In the genomic region with DNA sequence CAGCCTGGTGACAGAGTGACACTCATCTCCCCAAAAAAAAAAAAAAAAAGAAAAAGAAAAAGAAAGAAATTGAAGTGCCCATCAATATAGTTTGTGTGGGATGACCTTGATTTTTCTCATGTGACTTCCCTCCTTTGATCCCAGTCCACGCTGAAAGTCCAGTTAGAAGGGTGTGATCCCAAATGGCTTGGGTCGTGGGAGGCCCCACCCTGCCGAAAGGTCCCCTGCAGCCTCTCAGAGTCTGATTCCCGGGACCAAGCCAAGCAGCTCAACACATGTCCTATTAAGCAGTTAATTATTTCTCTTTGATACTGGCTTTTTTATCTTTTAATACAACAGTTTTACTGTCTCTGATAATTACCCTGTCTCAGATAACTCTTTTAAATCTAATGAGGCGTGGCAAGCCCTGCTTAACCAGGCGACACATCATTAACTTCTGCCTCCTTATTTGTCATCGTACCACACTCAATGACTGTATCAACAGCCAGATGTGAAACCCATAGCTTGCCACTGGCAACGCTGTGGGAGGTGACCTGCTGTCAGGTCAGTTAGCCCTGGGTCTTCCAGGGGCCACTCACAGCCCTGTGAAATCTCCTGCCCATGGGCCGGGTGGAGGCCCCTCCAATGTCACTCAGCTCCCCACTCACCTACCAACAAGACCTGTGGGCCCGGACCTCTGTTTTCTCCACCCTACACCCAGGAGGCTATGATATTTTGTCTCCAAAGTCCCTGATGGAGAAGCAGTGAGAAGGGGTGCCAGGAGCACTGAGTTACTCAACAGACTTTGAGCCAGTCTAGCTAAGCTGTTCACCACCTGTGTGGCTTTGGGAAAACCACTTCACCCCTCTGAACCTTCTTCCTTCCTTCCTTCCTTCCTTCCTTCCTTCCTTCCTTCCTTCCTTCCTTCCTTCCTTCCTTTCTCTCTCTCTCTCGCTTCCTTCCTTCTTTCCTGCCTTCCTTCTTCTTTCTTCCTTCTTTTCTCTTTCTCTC, we compare ENCODE assay signal across 9 cellular contexts.
DNase-seq lines count a peak whose midpoint lies in the region; ATAC-seq and TF ChIP-seq lines count a peak whose summit lies in the region.
"Had no signal": no experiment of that assay in that cellular context is flagged by ENCODE, and none has a peak within 500 bp of the region (broad histone marks: within the 10 kb centered on the region; RNA-seq: fewer than 3 reads in every experiment).

No MANE protein-coding gene starts in this region.

- H3K36me3 Mint-ChIP-seq in type B pancreatic cell = no peaks in the 10 kb centered on the region
- H3K36me3 Mint-ChIP-seq: CD8-positive, alpha-beta T cell had no signal

- no peak overlapping the region for H3K4me3 ChIP-seq in OCI-LY1 (ENCODE audit: low read depth, low read length, poor library complexity, severe bottlenecking)

- H2AFZ ChIP-seq in OCI-LY1 (ENCODE audit: low read length) = no peak overlapping the region

- CTCF ChIA-PET in GM10248 (lab: Yijun Ruan, JAX) = interaction anchor here (1.2 to 5.6 kb wide), 5 partner anchors 11 to 601 kb away, joined by 3 to 82 read pairs (median 4); no protein-coding TSS in a partner anchor

- POLR2A ChIA-PET in GM10248 (lab: Yijun Ruan, JAX) = no interaction called here

- H3K9me2 ChIP-seq in OCI-LY1 (ENCODE audit: low read depth, low read length) = no peaks in the 10 kb centered on the region

- peaks cover 4% of the 10 kb centered on the region for H3K4me1 Mint-ChIP-seq in type B pancreatic cell (ENCODE audit: unreplicated experiment)

- H3K4me1 ChIP-seq in OCI-LY1 (ENCODE audit: insufficient read depth, low read length, severe bottlenecking) = peaks cover 28% of the 10 kb centered on the region

- no peaks in the 10 kb centered on the region for H3K36me3 ChIP-seq in OCI-LY1 (ENCODE audit: insufficient read depth, low read length)

- no peaks in the 10 kb centered on the region for H3F3A ChIP-seq in OCI-LY1 (ENCODE audit: insufficient read depth, low read length)

- H3K9me3 ChIP-seq in OCI-LY1 (ENCODE audit: low read length) = peaks cover 3% of the 10 kb centered on the region; the same call in 1 of the 2 replicates

- DNase-seq in GM10248 (ENCODE audit: extremely low spot score) (peak; percentile 54), amygdala (lab: John Stamatoyannopoulos, UW) (no peak), type B pancreatic cell (ENCODE audit: extremely low spot score, unreplicated experiment) (no peak), NCI-H187 treated with DMSO at 0.1 percent for 48 hours (lab: John Stamatoyannopoulos, UW) (no peak), T1000 (lab: John Stamatoyannopoulos, UW) (no peak)
- DNase-seq: CD8-positive, alpha-beta T cell had no signal

- H3K27ac ChIP-seq in OCI-LY1 (ENCODE audit: low read depth, low read length, poor library complexity, severe bottlenecking) = peak overlapping the region; percentile 46

- H3K4me3 Mint-ChIP-seq in type B pancreatic cell = no peak overlapping the region
- H3K4me3 Mint-ChIP-seq: CD8-positive, alpha-beta T cell had no signal

- no peaks in the 10 kb centered on the region for H4K20me1 ChIP-seq in OCI-LY1 (ENCODE audit: insufficient read depth, low read length)

- H3K27ac Mint-ChIP-seq in type B pancreatic cell = no peak overlapping the region
- H3K27ac Mint-ChIP-seq: CD8-positive, alpha-beta T cell had no signal

- H3K9me3 Mint-ChIP-seq in type B pancreatic cell = no peaks in the 10 kb centered on the region
- H3K9me3 Mint-ChIP-seq: CD8-positive, alpha-beta T cell had no signal

- peaks cover 33% of the 10 kb centered on the region for H3K27me3 Mint-ChIP-seq in type B pancreatic cell

- ATAC-seq in GM19328 (IDR thresholded peaks at IDR 0.05; ENCODE audit: unreplicated experiment) = peak; percentile 73
- peak; percentile 82 for ATAC-seq in HG02938 (IDR thresholded peaks at IDR 0.05; ENCODE audit: unreplicated experiment)
- ATAC-seq: CD8-positive, alpha-beta T cell had no signal

- TF ChIP-seq CTCF in GM10248 (IDR thresholded peaks at IDR 0.05; ENCODE audit: control extremely low read depth, extremely low read depth, low read depth, missing control alignments) (no peak), OCI-LY1 (IDR thresholded peaks at IDR 0.05; ENCODE audit: low read length) (no peak), type B pancreatic cell (conservative IDR thresholded peaks at IDR 0.05) (no peak)

- no peaks in the 10 kb centered on the region for H3K79me2 ChIP-seq in OCI-LY1 (ENCODE audit: insufficient read depth, low read length)

- no peaks in the 10 kb centered on the region for H3K27me3 ChIP-seq in OCI-LY1 (ENCODE audit: insufficient read depth, low read length)

- no peak overlapping the region for H3K9ac ChIP-seq in OCI-LY1 (ENCODE audit: low read length)

- H3K4me2 ChIP-seq in OCI-LY1 (ENCODE audit: low read length) = 0 out of 2 replicates have a peak overlapping the region, but pooled peaks have one; percentile 12
